ENCODE assay signal across 1 cellular context in the genomic region with DNA sequence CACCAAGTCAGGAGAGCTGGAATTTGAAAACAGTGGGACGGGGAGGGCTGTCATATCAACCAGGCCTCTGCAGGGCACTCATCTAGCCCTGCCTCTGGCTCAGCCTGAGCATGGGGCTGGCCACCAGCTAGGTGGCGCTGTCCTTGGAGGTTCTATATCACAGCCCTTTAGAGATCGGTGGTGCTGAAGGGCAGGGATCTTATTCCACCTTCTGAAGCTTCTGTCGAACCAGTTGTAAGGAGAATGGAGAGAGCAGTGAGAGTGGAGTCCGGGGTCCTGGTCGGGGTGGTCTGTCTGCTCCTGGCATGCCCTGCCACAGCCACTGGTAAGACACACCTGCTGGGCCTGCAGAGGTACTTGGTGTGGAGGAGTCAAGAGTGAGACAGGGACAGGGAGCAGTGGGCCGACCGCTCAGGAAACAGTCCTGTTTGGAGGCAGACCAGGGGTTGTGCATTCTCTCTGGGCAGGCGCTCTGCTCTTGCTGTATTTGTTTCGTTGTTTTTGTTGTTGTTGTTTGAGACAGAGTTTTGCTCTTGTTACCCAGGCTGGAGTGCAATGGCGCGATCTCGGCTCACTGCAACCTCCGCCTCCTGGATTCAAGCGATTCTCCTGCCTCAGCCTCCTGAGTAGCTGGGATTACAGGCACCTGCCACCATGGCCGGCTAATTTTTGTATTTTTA.
A peak's percentile ranks its signal among the peaks of the same experiment; 100 is the strongest.
TF ChIP-seq lines count a peak whose summit lies in the region.

A gene with protein sequence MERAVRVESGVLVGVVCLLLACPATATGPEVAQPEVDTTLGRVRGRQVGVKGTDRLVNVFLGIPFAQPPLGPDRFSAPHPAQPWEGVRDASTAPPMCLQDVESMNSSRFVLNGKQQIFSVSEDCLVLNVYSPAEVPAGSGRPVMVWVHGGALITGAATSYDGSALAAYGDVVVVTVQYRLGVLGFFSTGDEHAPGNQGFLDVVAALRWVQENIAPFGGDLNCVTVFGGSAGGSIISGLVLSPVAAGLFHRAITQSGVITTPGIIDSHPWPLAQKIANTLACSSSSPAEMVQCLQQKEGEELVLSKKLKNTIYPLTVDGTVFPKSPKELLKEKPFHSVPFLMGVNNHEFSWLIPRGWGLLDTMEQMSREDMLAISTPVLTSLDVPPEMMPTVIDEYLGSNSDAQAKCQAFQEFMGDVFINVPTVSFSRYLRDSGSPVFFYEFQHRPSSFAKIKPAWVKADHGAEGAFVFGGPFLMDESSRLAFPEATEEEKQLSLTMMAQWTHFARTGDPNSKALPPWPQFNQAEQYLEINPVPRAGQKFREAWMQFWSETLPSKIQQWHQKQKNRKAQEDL (plus strand): TSS at position 202 of the 680 bp plus-strand sequence. CDS start 42 bp downstream, at position 244.

TF ChIP-seq in K562, 482 proteins besides CTCF, POLR2A, EP300 and RAD21 (continued from another document and continues in another):
- TF ChIP-seq, protein P1, sequence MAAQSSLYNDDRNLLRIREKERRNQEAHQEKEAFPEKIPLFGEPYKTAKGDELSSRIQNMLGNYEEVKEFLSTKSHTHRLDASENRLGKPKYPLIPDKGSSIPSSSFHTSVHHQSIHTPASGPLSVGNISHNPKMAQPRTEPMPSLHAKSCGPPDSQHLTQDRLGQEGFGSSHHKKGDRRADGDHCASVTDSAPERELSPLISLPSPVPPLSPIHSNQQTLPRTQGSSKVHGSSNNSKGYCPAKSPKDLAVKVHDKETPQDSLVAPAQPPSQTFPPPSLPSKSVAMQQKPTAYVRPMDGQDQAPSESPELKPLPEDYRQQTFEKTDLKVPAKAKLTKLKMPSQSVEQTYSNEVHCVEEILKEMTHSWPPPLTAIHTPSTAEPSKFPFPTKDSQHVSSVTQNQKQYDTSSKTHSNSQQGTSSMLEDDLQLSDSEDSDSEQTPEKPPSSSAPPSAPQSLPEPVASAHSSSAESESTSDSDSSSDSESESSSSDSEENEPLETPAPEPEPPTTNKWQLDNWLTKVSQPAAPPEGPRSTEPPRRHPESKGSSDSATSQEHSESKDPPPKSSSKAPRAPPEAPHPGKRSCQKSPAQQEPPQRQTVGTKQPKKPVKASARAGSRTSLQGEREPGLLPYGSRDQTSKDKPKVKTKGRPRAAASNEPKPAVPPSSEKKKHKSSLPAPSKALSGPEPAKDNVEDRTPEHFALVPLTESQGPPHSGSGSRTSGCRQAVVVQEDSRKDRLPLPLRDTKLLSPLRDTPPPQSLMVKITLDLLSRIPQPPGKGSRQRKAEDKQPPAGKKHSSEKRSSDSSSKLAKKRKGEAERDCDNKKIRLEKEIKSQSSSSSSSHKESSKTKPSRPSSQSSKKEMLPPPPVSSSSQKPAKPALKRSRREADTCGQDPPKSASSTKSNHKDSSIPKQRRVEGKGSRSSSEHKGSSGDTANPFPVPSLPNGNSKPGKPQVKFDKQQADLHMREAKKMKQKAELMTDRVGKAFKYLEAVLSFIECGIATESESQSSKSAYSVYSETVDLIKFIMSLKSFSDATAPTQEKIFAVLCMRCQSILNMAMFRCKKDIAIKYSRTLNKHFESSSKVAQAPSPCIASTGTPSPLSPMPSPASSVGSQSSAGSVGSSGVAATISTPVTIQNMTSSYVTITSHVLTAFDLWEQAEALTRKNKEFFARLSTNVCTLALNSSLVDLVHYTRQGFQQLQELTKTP (IDR thresholded peaks at IDR 0.05; ENCODE audit: low read depth in 1 of 2, partially characterized antibody in 2 of 2), result peak in 1 of 2 experiments; percentile 47
- TF ChIP-seq, protein P2, sequence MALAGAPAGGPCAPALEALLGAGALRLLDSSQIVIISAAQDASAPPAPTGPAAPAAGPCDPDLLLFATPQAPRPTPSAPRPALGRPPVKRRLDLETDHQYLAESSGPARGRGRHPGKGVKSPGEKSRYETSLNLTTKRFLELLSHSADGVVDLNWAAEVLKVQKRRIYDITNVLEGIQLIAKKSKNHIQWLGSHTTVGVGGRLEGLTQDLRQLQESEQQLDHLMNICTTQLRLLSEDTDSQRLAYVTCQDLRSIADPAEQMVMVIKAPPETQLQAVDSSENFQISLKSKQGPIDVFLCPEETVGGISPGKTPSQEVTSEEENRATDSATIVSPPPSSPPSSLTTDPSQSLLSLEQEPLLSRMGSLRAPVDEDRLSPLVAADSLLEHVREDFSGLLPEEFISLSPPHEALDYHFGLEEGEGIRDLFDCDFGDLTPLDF (CRISPR knock-in tag; IDR thresholded peaks at IDR 0.05), result no peak
- TF ChIP-seq XRCC4 (IDR thresholded peaks at IDR 0.05; ENCODE audit: extremely low read depth, insufficient read depth, insufficient read length) (no peak), ZNF224 (CRISPR knock-in tag; IDR thresholded peaks at IDR 0.05) (no peak), JUN (IDR thresholded peaks at IDR 0.05; ENCODE audit: borderline replicate concordance, low read depth, low read length) (no peak), JUN (CRISPR knock-in tag; IDR thresholded peaks at IDR 0.05; ENCODE audit: borderline replicate concordance) (no peak), KDM5B (IDR thresholded peaks at IDR 0.05; ENCODE audit: insufficient replicate concordance, low read depth, low read length) (peak; percentile 29), ZNF324 (CRISPR knock-in tag; IDR thresholded peaks at IDR 0.05) (no peak), ZNF696 (CRISPR knock-in tag; conservative IDR thresholded peaks at IDR 0.05) (no peak), TAF9B (IDR thresholded peaks at IDR 0.05; ENCODE audit: partially characterized antibody) (no peak), KAT2B (IDR thresholded peaks at IDR 0.05; ENCODE audit: low read depth, low read length) (no peak), CREBBP (IDR thresholded peaks at IDR 0.05; ENCODE audit: low read depth, low read length) (no peak), ZBTB7A (IDR thresholded peaks at IDR 0.05; ENCODE audit: borderline replicate concordance, control insufficient read depth, low read depth, low read length) (no peak), ZNF699 (CRISPR knock-in tag; IDR thresholded peaks at IDR 0.05; ENCODE audit: insufficient replicate concordance) (no peak), LCOR (CRISPR knock-in tag; IDR thresholded peaks at IDR 0.05) (no peak), CREM (IDR thresholded peaks at IDR 0.05; ENCODE audit: low read depth) (0 out of 2 replicates have a peak, but pooled peaks have one; percentile 15), PCBP1 (IDR thresholded peaks at IDR 0.05; ENCODE audit: low read depth, low read length, poor library complexity, severe bottlenecking) (no peak), ZNF717 (CRISPR knock-in tag; IDR thresholded peaks at IDR 0.05) (no peak), MCM2 (IDR thresholded peaks at IDR 0.05; ENCODE audit: low read depth) (no peak), KLF16 (IDR thresholded peaks at IDR 0.05) (no peak), TRIM24 (IDR thresholded peaks at IDR 0.05) (no peak; a peak in 1 of 4 replicates), ZNF217 (CRISPR knock-in tag; IDR thresholded peaks at IDR 0.05) (no peak)
- TF ChIP-seq, protein P3, sequence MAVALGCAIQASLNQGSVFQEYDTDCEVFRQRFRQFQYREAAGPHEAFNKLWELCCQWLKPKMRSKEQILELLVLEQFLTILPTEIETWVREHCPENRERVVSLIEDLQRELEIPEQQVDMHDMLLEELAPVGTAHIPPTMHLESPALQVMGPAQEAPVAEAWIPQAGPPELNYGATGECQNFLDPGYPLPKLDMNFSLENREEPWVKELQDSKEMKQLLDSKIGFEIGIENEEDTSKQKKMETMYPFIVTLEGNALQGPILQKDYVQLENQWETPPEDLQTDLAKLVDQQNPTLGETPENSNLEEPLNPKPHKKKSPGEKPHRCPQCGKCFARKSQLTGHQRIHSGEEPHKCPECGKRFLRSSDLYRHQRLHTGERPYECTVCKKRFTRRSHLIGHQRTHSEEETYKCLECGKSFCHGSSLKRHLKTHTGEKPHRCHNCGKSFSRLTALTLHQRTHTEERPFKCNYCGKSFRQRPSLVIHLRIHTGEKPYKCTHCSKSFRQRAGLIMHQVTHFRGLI (CRISPR knock-in tag; IDR thresholded peaks at IDR 0.05), result no peak
- TF ChIP-seq, protein P4, sequence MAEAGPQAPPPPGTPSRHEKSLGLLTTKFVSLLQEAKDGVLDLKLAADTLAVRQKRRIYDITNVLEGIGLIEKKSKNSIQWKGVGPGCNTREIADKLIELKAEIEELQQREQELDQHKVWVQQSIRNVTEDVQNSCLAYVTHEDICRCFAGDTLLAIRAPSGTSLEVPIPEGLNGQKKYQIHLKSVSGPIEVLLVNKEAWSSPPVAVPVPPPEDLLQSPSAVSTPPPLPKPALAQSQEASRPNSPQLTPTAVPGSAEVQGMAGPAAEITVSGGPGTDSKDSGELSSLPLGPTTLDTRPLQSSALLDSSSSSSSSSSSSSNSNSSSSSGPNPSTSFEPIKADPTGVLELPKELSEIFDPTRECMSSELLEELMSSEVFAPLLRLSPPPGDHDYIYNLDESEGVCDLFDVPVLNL (CRISPR knock-in tag; IDR thresholded peaks at IDR 0.05; ENCODE audit: low read depth), result no peak
- TF ChIP-seq, protein P5, sequence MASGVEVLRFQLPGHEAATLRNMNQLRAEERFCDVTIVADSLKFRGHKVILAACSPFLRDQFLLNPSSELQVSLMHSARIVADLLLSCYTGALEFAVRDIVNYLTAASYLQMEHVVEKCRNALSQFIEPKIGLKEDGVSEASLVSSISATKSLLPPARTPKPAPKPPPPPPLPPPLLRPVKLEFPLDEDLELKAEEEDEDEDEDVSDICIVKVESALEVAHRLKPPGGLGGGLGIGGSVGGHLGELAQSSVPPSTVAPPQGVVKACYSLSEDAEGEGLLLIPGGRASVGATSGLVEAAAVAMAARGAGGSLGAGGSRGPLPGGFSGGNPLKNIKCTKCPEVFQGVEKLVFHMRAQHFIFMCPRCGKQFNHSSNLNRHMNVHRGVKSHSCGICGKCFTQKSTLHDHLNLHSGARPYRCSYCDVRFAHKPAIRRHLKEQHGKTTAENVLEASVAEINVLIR (CRISPR knock-in tag; IDR thresholded peaks at IDR 0.05), result no peak
- TF ChIP-seq, protein P6, sequence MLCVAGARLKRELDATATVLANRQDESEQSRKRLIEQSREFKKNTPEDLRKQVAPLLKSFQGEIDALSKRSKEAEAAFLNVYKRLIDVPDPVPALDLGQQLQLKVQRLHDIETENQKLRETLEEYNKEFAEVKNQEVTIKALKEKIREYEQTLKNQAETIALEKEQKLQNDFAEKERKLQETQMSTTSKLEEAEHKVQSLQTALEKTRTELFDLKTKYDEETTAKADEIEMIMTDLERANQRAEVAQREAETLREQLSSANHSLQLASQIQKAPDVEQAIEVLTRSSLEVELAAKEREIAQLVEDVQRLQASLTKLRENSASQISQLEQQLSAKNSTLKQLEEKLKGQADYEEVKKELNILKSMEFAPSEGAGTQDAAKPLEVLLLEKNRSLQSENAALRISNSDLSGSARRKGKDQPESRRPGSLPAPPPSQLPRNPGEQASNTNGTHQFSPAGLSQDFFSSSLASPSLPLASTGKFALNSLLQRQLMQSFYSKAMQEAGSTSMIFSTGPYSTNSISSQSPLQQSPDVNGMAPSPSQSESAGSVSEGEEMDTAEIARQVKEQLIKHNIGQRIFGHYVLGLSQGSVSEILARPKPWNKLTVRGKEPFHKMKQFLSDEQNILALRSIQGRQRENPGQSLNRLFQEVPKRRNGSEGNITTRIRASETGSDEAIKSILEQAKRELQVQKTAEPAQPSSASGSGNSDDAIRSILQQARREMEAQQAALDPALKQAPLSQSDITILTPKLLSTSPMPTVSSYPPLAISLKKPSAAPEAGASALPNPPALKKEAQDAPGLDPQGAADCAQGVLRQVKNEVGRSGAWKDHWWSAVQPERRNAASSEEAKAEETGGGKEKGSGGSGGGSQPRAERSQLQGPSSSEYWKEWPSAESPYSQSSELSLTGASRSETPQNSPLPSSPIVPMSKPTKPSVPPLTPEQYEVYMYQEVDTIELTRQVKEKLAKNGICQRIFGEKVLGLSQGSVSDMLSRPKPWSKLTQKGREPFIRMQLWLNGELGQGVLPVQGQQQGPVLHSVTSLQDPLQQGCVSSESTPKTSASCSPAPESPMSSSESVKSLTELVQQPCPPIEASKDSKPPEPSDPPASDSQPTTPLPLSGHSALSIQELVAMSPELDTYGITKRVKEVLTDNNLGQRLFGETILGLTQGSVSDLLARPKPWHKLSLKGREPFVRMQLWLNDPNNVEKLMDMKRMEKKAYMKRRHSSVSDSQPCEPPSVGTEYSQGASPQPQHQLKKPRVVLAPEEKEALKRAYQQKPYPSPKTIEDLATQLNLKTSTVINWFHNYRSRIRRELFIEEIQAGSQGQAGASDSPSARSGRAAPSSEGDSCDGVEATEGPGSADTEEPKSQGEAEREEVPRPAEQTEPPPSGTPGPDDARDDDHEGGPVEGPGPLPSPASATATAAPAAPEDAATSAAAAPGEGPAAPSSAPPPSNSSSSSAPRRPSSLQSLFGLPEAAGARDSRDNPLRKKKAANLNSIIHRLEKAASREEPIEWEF (CRISPR knock-in tag; IDR thresholded peaks at IDR 0.05), result no peak
- TF ChIP-seq, protein P7, sequence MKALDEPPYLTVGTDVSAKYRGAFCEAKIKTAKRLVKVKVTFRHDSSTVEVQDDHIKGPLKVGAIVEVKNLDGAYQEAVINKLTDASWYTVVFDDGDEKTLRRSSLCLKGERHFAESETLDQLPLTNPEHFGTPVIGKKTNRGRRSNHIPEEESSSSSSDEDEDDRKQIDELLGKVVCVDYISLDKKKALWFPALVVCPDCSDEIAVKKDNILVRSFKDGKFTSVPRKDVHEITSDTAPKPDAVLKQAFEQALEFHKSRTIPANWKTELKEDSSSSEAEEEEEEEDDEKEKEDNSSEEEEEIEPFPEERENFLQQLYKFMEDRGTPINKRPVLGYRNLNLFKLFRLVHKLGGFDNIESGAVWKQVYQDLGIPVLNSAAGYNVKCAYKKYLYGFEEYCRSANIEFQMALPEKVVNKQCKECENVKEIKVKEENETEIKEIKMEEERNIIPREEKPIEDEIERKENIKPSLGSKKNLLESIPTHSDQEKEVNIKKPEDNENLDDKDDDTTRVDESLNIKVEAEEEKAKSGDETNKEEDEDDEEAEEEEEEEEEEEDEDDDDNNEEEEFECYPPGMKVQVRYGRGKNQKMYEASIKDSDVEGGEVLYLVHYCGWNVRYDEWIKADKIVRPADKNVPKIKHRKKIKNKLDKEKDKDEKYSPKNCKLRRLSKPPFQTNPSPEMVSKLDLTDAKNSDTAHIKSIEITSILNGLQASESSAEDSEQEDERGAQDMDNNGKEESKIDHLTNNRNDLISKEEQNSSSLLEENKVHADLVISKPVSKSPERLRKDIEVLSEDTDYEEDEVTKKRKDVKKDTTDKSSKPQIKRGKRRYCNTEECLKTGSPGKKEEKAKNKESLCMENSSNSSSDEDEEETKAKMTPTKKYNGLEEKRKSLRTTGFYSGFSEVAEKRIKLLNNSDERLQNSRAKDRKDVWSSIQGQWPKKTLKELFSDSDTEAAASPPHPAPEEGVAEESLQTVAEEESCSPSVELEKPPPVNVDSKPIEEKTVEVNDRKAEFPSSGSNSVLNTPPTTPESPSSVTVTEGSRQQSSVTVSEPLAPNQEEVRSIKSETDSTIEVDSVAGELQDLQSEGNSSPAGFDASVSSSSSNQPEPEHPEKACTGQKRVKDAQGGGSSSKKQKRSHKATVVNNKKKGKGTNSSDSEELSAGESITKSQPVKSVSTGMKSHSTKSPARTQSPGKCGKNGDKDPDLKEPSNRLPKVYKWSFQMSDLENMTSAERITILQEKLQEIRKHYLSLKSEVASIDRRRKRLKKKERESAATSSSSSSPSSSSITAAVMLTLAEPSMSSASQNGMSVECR (CRISPR knock-in tag; IDR thresholded peaks at IDR 0.05), result no peak
- TF ChIP-seq, protein P8, sequence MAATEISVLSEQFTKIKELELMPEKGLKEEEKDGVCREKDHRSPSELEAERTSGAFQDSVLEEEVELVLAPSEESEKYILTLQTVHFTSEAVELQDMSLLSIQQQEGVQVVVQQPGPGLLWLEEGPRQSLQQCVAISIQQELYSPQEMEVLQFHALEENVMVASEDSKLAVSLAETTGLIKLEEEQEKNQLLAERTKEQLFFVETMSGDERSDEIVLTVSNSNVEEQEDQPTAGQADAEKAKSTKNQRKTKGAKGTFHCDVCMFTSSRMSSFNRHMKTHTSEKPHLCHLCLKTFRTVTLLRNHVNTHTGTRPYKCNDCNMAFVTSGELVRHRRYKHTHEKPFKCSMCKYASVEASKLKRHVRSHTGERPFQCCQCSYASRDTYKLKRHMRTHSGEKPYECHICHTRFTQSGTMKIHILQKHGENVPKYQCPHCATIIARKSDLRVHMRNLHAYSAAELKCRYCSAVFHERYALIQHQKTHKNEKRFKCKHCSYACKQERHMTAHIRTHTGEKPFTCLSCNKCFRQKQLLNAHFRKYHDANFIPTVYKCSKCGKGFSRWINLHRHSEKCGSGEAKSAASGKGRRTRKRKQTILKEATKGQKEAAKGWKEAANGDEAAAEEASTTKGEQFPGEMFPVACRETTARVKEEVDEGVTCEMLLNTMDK (IDR thresholded peaks at IDR 0.05; ENCODE audit: borderline replicate concordance, insufficient read depth, low read depth, low read length, poor library complexity, severe bottlenecking), result peak; percentile 77
